ENCODE assay signal across 18 cellular contexts in the genomic region with DNA sequence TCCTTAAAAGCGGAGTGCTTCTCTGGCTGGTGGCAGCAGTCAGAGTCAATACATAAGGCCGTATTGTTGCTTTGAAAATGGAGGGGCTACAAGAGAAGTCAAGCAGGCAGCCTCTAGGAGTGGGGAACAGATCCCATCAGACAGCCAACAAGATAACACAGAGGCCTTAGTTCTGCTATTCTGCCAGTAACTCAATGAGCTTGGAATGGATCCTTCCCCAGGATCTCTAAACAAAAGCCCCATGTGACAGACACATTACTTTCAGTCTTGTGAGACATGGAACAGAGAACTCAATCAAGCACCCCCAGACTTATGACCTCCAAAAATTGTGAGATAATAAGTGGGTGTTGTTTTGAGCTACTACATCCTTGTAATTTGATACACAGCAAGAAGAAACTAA.
DNase-seq lines count a peak whose midpoint lies in the region; ATAC-seq and TF ChIP-seq lines count a peak whose summit lies in the region.
"Had no signal": no experiment of that assay in that cellular context is flagged by ENCODE, and none has a peak within 500 bp of the region (broad histone marks: within the 10 kb centered on the region; RNA-seq: fewer than 3 reads in every experiment).

No MANE protein-coding gene starts in this region.

- peak overlapping the region; percentile 70 for H3K27ac ChIP-seq in cardiac muscle cell
- no peak overlapping the region for H3K27ac ChIP-seq in mesendoderm (ENCODE audit: low read depth, low read length)

- peaks cover 8% of the 10 kb centered on the region for H3K4me1 ChIP-seq in cardiac muscle cell (ENCODE audit: low read depth)
- no peaks in the 10 kb centered on the region for H3K4me1 ChIP-seq in mesendoderm (ENCODE audit: control insufficient read depth, low read depth, low read length)
- H3K4me1 ChIP-seq: Caco-2 had no signal

- no peak overlapping the region for H3K9ac ChIP-seq in mesendoderm (ENCODE audit: low read length)

- H3K4me1 Mint-ChIP-seq in endothelial cell (ENCODE audit: unreplicated experiment) (peaks cover 16% of the 10 kb centered on the region), T-cell (peaks cover 28 to 30% (median 28%) of the 10 kb centered on the region in 3 donors)

- POLR2A ChIA-PET in T-cell (lab: Charles Lee): no interaction called here

- no peak for DNase-seq in cardiac muscle cell (ENCODE audit: low read depth in 1 of 2, low spot score in 1 of 2)
- DNase-seq in Right ventricle myocardium inferior (ENCODE audit: missing footprints): no peak
- DNase-seq in endothelial cell (ENCODE audit: low spot score): peak; percentile 4
- peak; percentile 64 for DNase-seq in mesendoderm
- DNase-seq in amniotic stem cell (lab: John Stamatoyannopoulos, UW): no peak
- DNase-seq in omental fat pad (ENCODE audit: low spot score): no peak
- no peak for DNase-seq in cortex of kidney (lab: John Stamatoyannopoulos, UW)
- no peak for DNase-seq in T-cell
- DNase-seq: Caco-2, DMS53, NCI-H1436 treated with DMSO at 0.1 percent for 48 hours, NCI-H2081 treated with DMSO at 0.1 percent for 48 hours, NCI-H82, SHP77 had no signal

- TF ChIP-seq CTCF in cardiac muscle cell (IDR thresholded peaks at IDR 0.05; ENCODE audit: low read depth, low read length) (no peak), endothelial cell (IDR thresholded peaks at IDR 0.05; ENCODE audit: unreplicated experiment) (no peak), omental fat pad (IDR thresholded peaks at IDR 0.05) (no peak)

- no peak overlapping the region for H3K23ac ChIP-seq in mesendoderm (ENCODE audit: low read length)

- H3K36me3 Mint-ChIP-seq in endothelial cell (ENCODE audit: low read depth, unreplicated experiment): peaks cover 3% of the 10 kb centered on the region
- peaks cover 14% of the 10 kb centered on the region for H3K36me3 Mint-ChIP-seq in T-cell

- CTCF ChIA-PET in T-cell (lab: Charles Lee): no interaction called here

- no peak overlapping the region for H4K8ac ChIP-seq in mesendoderm (ENCODE audit: low read depth, low read length)

- H3K9me3 Mint-ChIP-seq in endothelial cell (ENCODE audit: unreplicated experiment) (no peaks in the 10 kb centered on the region), T-cell (no peaks in the 10 kb centered on the region)

- no peak overlapping the region for H3K56ac ChIP-seq in mesendoderm (ENCODE audit: low read length)

- H3K4me2 ChIP-seq in mesendoderm (ENCODE audit: low read length): no peak overlapping the region

- H3K36me3 ChIP-seq in cardiac muscle cell (no peaks in the 10 kb centered on the region), mesendoderm (ENCODE audit: control insufficient read depth, insufficient read depth, low read length) (no peaks in the 10 kb centered on the region)

- no CpG with 5 or more reads among the region's 2 CpGs for WGBS in mesendoderm (ENCODE audit: extremely low coverage, insufficient coverage, low lambda C conversion rate)

- no peaks in the 10 kb centered on the region for H3K27me3 Mint-ChIP-seq in endothelial cell (ENCODE audit: unreplicated experiment)
- H3K27me3 Mint-ChIP-seq in T-cell: no peaks in the 10 kb centered on the region

- H2BK120ac ChIP-seq in mesendoderm (ENCODE audit: low read depth, low read length): no peak overlapping the region

- H3K4me3 Mint-ChIP-seq in endothelial cell (ENCODE audit: unreplicated experiment): no peak overlapping the region
- H3K4me3 Mint-ChIP-seq in T-cell: no peak overlapping the region
- H3K4me3 Mint-ChIP-seq: CD14-positive monocyte had no signal

- no peak overlapping the region for H3K18ac ChIP-seq in mesendoderm (ENCODE audit: low read length)

- no peak overlapping the region for H2AK5ac ChIP-seq in mesendoderm (ENCODE audit: low read length)

- H3K79me1 ChIP-seq in mesendoderm (ENCODE audit: low read length): no peaks in the 10 kb centered on the region

- H3K9me3 ChIP-seq in cardiac muscle cell (ENCODE audit: low read depth): no peaks in the 10 kb centered on the region
- H3K9me3 ChIP-seq: Caco-2 had no signal

- H3K27ac Mint-ChIP-seq in endothelial cell (ENCODE audit: unreplicated experiment) (peak overlapping the region; percentile 92), T-cell (peak overlapping the region in 1 of 2 donors; percentile 34)

- no peak for ATAC-seq in Right ventricle myocardium inferior
- no peak for ATAC-seq in omental fat pad (ENCODE audit: low FRiP score)
- ATAC-seq in T-cell (replicated peaks in 1 of 4): no peak
- ATAC-seq: GM12878, K562, Panc1 had no signal

- intact Hi-C loops in Right ventricle myocardium inferior (cut with DNase I): no loop called here

- no peak overlapping the region for H2BK15ac ChIP-seq in mesendoderm (replicated peaks; ENCODE audit: low read depth)

- no peaks in the 10 kb centered on the region for H3K79me2 ChIP-seq in mesendoderm (ENCODE audit: control insufficient read depth, insufficient read depth, low read length)

- no peak overlapping the region for H3K4ac ChIP-seq in mesendoderm (ENCODE audit: low read depth, low read length)

- no peak overlapping the region for H4K5ac ChIP-seq in mesendoderm (ENCODE audit: low read length)

- H3K4me3 ChIP-seq in cardiac muscle cell: no peak overlapping the region
- no peak overlapping the region for H3K4me3 ChIP-seq in mesendoderm (ENCODE audit: low read length)
- H3K4me3 ChIP-seq: GM12878, K562 had no signal

- H2BK5ac ChIP-seq in mesendoderm (ENCODE audit: low read length): no peak overlapping the region

- H3K27me3 ChIP-seq in cardiac muscle cell: no peaks in the 10 kb centered on the region
- no peaks in the 10 kb centered on the region for H3K27me3 ChIP-seq in mesendoderm (ENCODE audit: insufficient read depth, low read length, poor library complexity)

Comparison
In these comparisons a context has a peak if more than half of its experiments do, and no peak if none do; other contexts are left out.
1. DNase-seq: peak in endothelial cell (single experiment) and mesendoderm (single experiment); none in cardiac muscle cell (0 of 2), Right ventricle myocardium inferior (single experiment), amniotic stem cell (single experiment), omental fat pad (single experiment), cortex of kidney (single experiment) and T-cell (0 of 34).